Comparison of ENCODE assay signal across 16 cellular contexts in the genomic region with DNA sequence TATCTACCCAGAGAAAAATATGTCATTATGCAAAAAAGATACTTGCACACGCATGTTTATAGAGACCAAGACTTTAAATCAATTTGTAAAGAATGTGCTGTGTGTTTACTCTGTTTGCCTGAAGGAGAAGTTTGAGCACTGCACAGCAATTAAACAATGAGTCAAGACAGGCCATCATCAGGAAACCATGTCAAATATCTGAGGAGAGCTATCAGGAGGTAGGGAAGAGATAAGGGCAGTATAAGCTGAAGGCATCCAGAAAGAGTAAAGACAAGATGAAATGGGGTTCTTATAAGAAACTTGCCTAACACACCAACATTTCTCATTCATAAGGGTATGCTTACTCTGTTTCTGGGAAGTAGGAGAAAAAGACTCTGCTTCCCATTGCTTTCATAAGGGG.
DNase-seq lines count a peak whose midpoint lies in the region; ATAC-seq, FAIRE-seq and TF ChIP-seq lines count a peak whose summit lies in the region.
"Had no signal": no experiment of that assay in that cellular context is flagged by ENCODE, and none has a peak within 500 bp of the region (broad histone marks: within the 10 kb centered on the region; RNA-seq: fewer than 3 reads in every experiment).

No MANE protein-coding gene starts in this region.

- TF ChIP-seq POLR2A in H54 (IDR thresholded peaks at IDR 0.05; ENCODE audit: low read depth, low read length): no peak

- peaks cover 7% of the 10 kb centered on the region for H3K4me1 ChIP-seq in mesodermal cell (ENCODE audit: control insufficient read depth, insufficient read depth, low read length, poor library complexity, severe bottlenecking)

- H3K36me3 ChIP-seq in brain microvascular endothelial cell (replicated peaks) (no peaks in the 10 kb centered on the region), mesodermal cell (ENCODE audit: control insufficient read depth, insufficient read depth, low read length) (no peaks in the 10 kb centered on the region)

- peak; percentile 83 for FAIRE-seq in H54 (lab: Jason Lieb, UNC)
- FAIRE-seq: G401.6, GM12892 had no signal

- DNase-seq in Daoy (ENCODE audit: low read depth) (peak; percentile 4), H54 (ENCODE audit: insufficient read length, low spot score) (no peak), brain microvascular endothelial cell (peak; percentile 18), NCI-H345 treated with DMSO at 0.1 percent for 48 hours (lab: John Stamatoyannopoulos, UW; ENCODE audit: unreplicated experiment) (no peak), glomerular visceral epithelial cell (ENCODE audit: extremely low spot score) (no peak)
- DNase-seq: COR-L47, DMS153, GM23248, KG1, NCI-H1436 treated with DMSO at 0.1 percent for 48 hours, NCI-H2029 treated with DMSO at 0.1 percent for 48 hours, NCI-H510A treated with DMSO at 0.1 percent for 48 hours had no signal

- H3K4me3 ChIP-seq in brain microvascular endothelial cell (ENCODE audit: low read depth, low read length) (no peak overlapping the region), mesodermal cell (ENCODE audit: extremely low read depth, insufficient read depth, low read length, poor library complexity, severe bottlenecking) (no peak overlapping the region)
- H3K4me3 ChIP-seq: GM23248 had no signal

- no peak for ATAC-seq in HG03520 (IDR thresholded peaks at IDR 0.05; ENCODE audit: unreplicated experiment)

- no peaks in the 10 kb centered on the region for H3K27me3 ChIP-seq in brain microvascular endothelial cell (replicated peaks)

- H3K9me3 ChIP-seq in mesodermal cell (ENCODE audit: control insufficient read depth, low read length): no peaks in the 10 kb centered on the region

- no peak overlapping the region for H3K27ac ChIP-seq in brain microvascular endothelial cell
- peak overlapping the region; percentile 13 for H3K27ac ChIP-seq in mesodermal cell (ENCODE audit: low read depth, low read length, severe bottlenecking)
- H3K27ac ChIP-seq: GM23248 had no signal

- in situ Hi-C loops in brain microvascular endothelial cell (cut with HindIII; ENCODE audit: low pct_ligation_motif_present, low sequenced_read_pairs): no loop called here

- 100% methylated on average over 1 of the region's 1 CpG; no CpG with 5 or more reads in 1 of the 2 experiments for WGBS in mesodermal cell (ENCODE audit: insufficient coverage in 2 of 2), 2 experiments

- no peak for TF ChIP-seq CTCF in brain microvascular endothelial cell (IDR thresholded peaks at IDR 0.05; ENCODE audit: low read depth, low read length, missing control alignments)

Comparison
In these comparisons a context has a peak if more than half of its experiments do, and no peak if none do; other contexts are left out.
1. DNase-seq: peak in Daoy (single experiment) and brain microvascular endothelial cell (single experiment); none in H54 (single experiment), NCI-H345 treated with DMSO at 0.1 percent for 48 hours (single experiment) and glomerular visceral epithelial cell (single experiment).